ENCODE assay signal across 1 cellular context in genomic region chr12:1811281-1811947, GRCh38.
TF ChIP-seq lines count a peak whose summit lies in the region.

No MANE protein-coding gene starts in this region.

TF ChIP-seq in HepG2, 621 proteins besides CTCF, POLR2A, EP300 and RAD21 (continued from another document and continues in another):
- TF ChIP-seq ZNF282 (IDR thresholded peaks at IDR 0.05; ENCODE audit: partially characterized antibody) (no peak), HDAC6 (IDR thresholded peaks at IDR 0.05; ENCODE audit: low read depth, low read length) (no peak), REXO4 (CRISPR knock-in tag; IDR thresholded peaks at IDR 0.05; ENCODE audit: borderline replicate concordance) (no peak), ARID2 (CRISPR knock-in tag; IDR thresholded peaks at IDR 0.05; ENCODE audit: borderline replicate concordance) (no peak), NR2F1 (CRISPR knock-in tag; IDR thresholded peaks at IDR 0.05) (no peak), GPN1 (CRISPR knock-in tag; IDR thresholded peaks at IDR 0.05; ENCODE audit: borderline replicate concordance) (no peak), ZFY (CRISPR knock-in tag; IDR thresholded peaks at IDR 0.05) (peak; percentile 64), ZBTB33 (CRISPR knock-in tag; IDR thresholded peaks at IDR 0.05) (no peak), HCFC1 (IDR thresholded peaks at IDR 0.05; ENCODE audit: low read depth, low read length) (no peak), ZNF749 (CRISPR knock-in tag; IDR thresholded peaks at IDR 0.05; ENCODE audit: borderline replicate concordance) (no peak), STAT5B (CRISPR knock-in tag; IDR thresholded peaks at IDR 0.05) (no peak), IRF2 (CRISPR knock-in tag; IDR thresholded peaks at IDR 0.05) (peak; percentile 20; the same call in 1 of the 2 replicates), ZNF33A (CRISPR knock-in tag; IDR thresholded peaks at IDR 0.05; ENCODE audit: borderline replicate concordance) (no peak), PCBP2 (optimal IDR thresholded peaks at IDR 0.05; ENCODE audit: low read depth, low read length, poor library complexity, severe bottlenecking) (no peak), ZNF503 (CRISPR knock-in tag; IDR thresholded peaks at IDR 0.05) (no peak), ZNF205 (CRISPR knock-in tag; IDR thresholded peaks at IDR 0.05) (no peak), TFDP2 (CRISPR knock-in tag; IDR thresholded peaks at IDR 0.05) (no peak), TFDP1 (CRISPR knock-in tag; IDR thresholded peaks at IDR 0.05; ENCODE audit: borderline replicate concordance) (no peak), MAX (IDR thresholded peaks at IDR 0.05) (peak; percentile 48), ZBTB7B (CRISPR knock-in tag; IDR thresholded peaks at IDR 0.05) (peak; percentile 49; the same call in 1 of the 2 replicates), ZNF496 (CRISPR knock-in tag; IDR thresholded peaks at IDR 0.05; ENCODE audit: insufficient replicate concordance) (no peak), TEF (CRISPR knock-in tag; IDR thresholded peaks at IDR 0.05) (no peak), ZNF772 (CRISPR knock-in tag; IDR thresholded peaks at IDR 0.05) (no peak), PHF8 (CRISPR knock-in tag; IDR thresholded peaks at IDR 0.05) (peak; percentile 51; the same call in 1 of the 2 replicates), CHD4 (IDR thresholded peaks at IDR 0.05; ENCODE audit: borderline replicate concordance, low read length) (no peak), ZBTB46 (CRISPR knock-in tag; IDR thresholded peaks at IDR 0.05; ENCODE audit: borderline replicate concordance) (no peak), HDAC1 (CRISPR knock-in tag; IDR thresholded peaks at IDR 0.05) (peak; percentile 6; the same call in 1 of the 2 replicates), ZKSCAN1 (IDR thresholded peaks at IDR 0.05; ENCODE audit: low read length) (no peak), ZNF281 (CRISPR knock-in tag; IDR thresholded peaks at IDR 0.05; ENCODE audit: borderline replicate concordance) (no peak), FOSL2 (CRISPR knock-in tag; IDR thresholded peaks at IDR 0.05) (peak; percentile 94), KAT7 (CRISPR knock-in tag; IDR thresholded peaks at IDR 0.05; ENCODE audit: borderline replicate concordance) (0 out of 2 replicates have a peak, but pooled peaks have one; percentile 59), MYPOP (CRISPR knock-in tag; IDR thresholded peaks at IDR 0.05) (0 out of 2 replicates have a peak, but pooled peaks have one; percentile 41), MIER3 (CRISPR knock-in tag; IDR thresholded peaks at IDR 0.05; ENCODE audit: borderline replicate concordance) (no peak), MIER2 (CRISPR knock-in tag; IDR thresholded peaks at IDR 0.05) (no peak), PLRG1 (conservative IDR thresholded peaks at IDR 0.05) (no peak), TFE3 (CRISPR knock-in tag; IDR thresholded peaks at IDR 0.05) (no peak), DNMT1 (CRISPR knock-in tag; IDR thresholded peaks at IDR 0.05) (peak; percentile 68; the same call in 1 of the 2 replicates), ZNF574 (CRISPR knock-in tag; IDR thresholded peaks at IDR 0.05) (peak; percentile 66), MED1 (CRISPR knock-in tag; IDR thresholded peaks at IDR 0.05) (peak; percentile 70), ZNF607 (CRISPR knock-in tag; IDR thresholded peaks at IDR 0.05; ENCODE audit: borderline replicate concordance) (no peak; the same call in 1 of the 2 replicates), ETV5 (CRISPR knock-in tag; IDR thresholded peaks at IDR 0.05; ENCODE audit: borderline replicate concordance) (peak; percentile 86), HMGXB4 (CRISPR knock-in tag; IDR thresholded peaks at IDR 0.05; ENCODE audit: borderline replicate concordance in 1 of 2, low read depth in 1 of 2) (peak in 1 of 2 experiments; percentile 45; a peak in 1 of 4 replicates), ZNF350 (CRISPR knock-in tag; IDR thresholded peaks at IDR 0.05; ENCODE audit: borderline replicate concordance, low read depth) (0 out of 2 replicates have a peak, but pooled peaks have one; percentile 19)
